In the genomic region with DNA sequence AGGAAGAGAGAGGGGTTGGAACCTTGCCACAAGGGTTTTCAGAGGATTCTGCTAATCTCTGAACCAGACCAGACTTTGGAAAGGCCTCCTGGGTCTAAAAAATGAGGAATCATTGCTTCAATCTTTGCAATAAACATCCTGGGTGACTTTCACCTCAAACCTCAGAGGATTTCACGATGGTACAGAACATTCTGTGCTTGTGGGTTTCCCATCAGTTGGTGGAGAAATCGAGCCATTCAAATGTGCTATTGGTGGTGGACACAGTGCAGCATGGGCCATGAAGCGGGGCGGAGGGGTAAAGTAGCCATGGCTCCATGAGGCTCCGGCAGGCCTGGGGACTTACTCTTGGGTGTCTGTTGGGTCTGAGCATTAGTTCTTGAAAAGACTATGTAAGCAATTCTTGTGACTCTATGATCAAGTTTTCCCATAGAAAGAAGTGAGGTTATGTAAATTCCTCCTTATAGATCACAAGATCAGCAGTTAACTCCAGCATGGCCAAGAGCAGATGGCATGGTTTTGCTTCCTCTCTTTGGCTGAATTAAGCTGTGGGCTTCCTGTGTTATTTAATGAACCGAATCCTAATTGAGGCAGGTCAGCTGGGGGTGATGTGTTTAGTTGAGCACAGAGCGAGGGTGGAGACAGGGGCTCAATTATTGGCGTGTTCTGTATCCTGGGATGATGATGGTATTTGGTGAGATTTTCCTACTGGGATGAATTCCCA, we compare ENCODE assay signal across 1 cellular context.
A peak's percentile ranks its signal among the peaks of the same experiment; 100 is the strongest.
TF ChIP-seq lines count a peak whose summit lies in the region.

No MANE protein-coding gene starts in this region.

TF ChIP-seq in HepG2, 621 proteins besides CTCF, POLR2A, EP300 and RAD21:
- TF ChIP-seq SP2 (CRISPR knock-in tag; IDR thresholded peaks at IDR 0.05) = no peak
- peak; percentile 31 to 32; a peak in 2 of 4 replicates for TF ChIP-seq MAFK (conservative IDR thresholded peaks at IDR 0.05 in 1 of 2, IDR thresholded peaks at IDR 0.05 in 1 of 2; ENCODE audit: low read length in 2 of 2)
